ENCODE assay signal across 10 cellular contexts in the genomic region with DNA sequence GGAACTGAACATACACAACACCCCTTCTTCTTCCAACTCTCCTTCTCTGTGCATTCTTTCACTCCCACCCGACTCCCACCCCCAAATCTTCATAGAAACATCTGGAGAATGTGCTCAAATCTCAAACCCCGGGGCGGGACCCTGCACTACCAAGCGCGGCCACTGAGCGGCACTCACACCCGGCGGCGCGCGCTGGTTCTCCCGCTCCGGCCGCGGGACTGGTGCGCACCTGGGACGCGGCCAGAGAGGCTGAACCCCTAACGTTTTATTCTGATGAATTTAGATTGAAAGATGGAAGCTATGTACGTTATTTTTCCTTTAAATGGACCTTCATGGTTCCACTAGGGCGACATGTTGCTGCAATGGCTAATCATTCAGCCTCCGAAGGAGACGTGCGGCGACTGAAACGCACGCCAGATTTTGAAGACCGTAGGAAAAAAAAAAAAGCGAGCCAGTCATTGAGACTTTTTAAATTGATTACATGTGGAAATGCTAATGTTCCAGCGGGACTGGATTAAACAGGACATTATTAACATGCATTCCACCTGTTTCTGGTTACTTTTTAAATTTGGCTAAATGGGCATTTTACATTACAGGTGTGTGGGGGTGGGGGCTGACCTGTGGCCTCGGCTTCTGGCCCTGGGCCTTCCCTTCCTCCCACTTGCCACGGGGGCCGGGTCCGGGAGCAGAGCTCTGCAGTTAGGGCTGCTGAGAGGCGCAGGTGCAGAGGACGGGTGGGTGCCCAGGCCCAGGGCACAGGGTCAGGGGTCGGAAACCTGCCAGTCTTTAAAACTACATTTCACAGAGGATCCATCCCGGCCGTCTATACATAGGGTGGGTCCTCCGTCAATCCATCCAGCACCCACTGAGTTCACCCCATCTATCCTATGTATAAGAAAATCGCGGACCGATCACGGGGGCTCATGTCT.
A peak's percentile ranks its signal among the peaks of the same experiment; 100 is the strongest.
DNase-seq lines count a peak whose midpoint lies in the region; FAIRE-seq and TF ChIP-seq lines count a peak whose summit lies in the region.
"Had no signal": no experiment of that assay in that cellular context is flagged by ENCODE, and none has a peak within 500 bp of the region (broad histone marks: within the 10 kb centered on the region; RNA-seq: fewer than 3 reads in every experiment).

No MANE protein-coding gene starts in this region.

- no peak overlapping the region for H3K27ac ChIP-seq in dorsolateral prefrontal cortex

- H3K4me3 Mint-ChIP-seq in activated CD4-positive, alpha-beta T cell treated with anti-CD3 and anti-CD28 coated beads, Interleukin-2, amount 10 ng/mL, durations not matched to agents 24 days and 14 days = peak overlapping the region; percentile 61

- H3K4me1 Mint-ChIP-seq in activated CD4-positive, alpha-beta T cell treated with anti-CD3 and anti-CD28 coated beads, Interleukin-2, amount 10 ng/mL, durations not matched to agents 24 days and 14 days = peaks cover 17% of the 10 kb centered on the region

- peak; percentile 24 for DNase-seq in NCI-H748 (lab: John Stamatoyannopoulos, UW; ENCODE audit: unreplicated experiment)
- DNase-seq in NCI-H748 treated with DMSO at 0.1 percent for 48 hours (lab: John Stamatoyannopoulos, UW) = no peak
- peak; percentile 47 for DNase-seq in HTR-8/SVneo (ENCODE audit: insufficient read length, low spot score)
- peak; percentile 91 for DNase-seq in activated CD4-positive, alpha-beta T cell treated with anti-CD3 and anti-CD28 coated beads, Interleukin-2, amount 10 ng/mL, durations not matched to agents 24 days and 14 days
- peak in 4 of 10 donors; percentile 54 to 73 (median 65) for DNase-seq in dorsolateral prefrontal cortex
- DNase-seq in lung microvascular endothelial cell (ENCODE audit: low read depth in 2 of 2) = peak; percentile 41 to 55
- peak; percentile 23 to 29 for DNase-seq in stimulated activated CD8-positive, alpha-beta memory T cell treated with anti-CD3 and anti-CD28 coated beads, Interleukin-4, amount 100 ng/mL, for 1 hour (ENCODE audit: low read depth in 2 of 2, low spot score in 1 of 2)
- DNase-seq in RCC 7860 (ENCODE audit: low spot score) = no peak

- peak overlapping the region in 36 of 59 donors; percentile 8 to 63 (median 41) for H3K4me3 ChIP-seq in dorsolateral prefrontal cortex

- FAIRE-seq in HTR-8/SVneo (lab: Jason Lieb, UNC) = no peak
- no peak for FAIRE-seq in RCC 7860 (lab: Jason Lieb, UNC)
- FAIRE-seq: endometrium, G401.6 had no signal

- H3K36me3 Mint-ChIP-seq in activated CD4-positive, alpha-beta T cell treated with anti-CD3 and anti-CD28 coated beads, Interleukin-2, amount 10 ng/mL, durations not matched to agents 24 days and 14 days (ENCODE audit: low read depth) = no peaks in the 10 kb centered on the region

- peaks cover 5% of the 10 kb centered on the region for H3K27me3 Mint-ChIP-seq in activated CD4-positive, alpha-beta T cell treated with anti-CD3 and anti-CD28 coated beads, Interleukin-2, amount 10 ng/mL, durations not matched to agents 24 days and 14 days

- intact Hi-C loops in activated CD4-positive, alpha-beta T cell treated with anti-CD3 and anti-CD28 coated beads, Interleukin-2, amount 10 ng/mL, durations not matched to agents 24 days and 14 days (cut with micrococcal nuclease) = loop anchor here (1.0 kb wide), 1 partner anchor 154 kb away; no protein-coding TSS in a partner anchor
- intact Hi-C loops in dorsolateral prefrontal cortex (cut with DNase I) = loop anchor here (1.0 to 5.0 kb wide), 5 partner anchors 61 to 264 kb away; a partner anchor contains a TSS

- peak; percentile 52 to 89 (median 82) for TF ChIP-seq CTCF in dorsolateral prefrontal cortex (IDR thresholded peaks at IDR 0.05 in 54 of 56, conservative IDR thresholded peaks at IDR 0.05 in 2 of 56; ENCODE audit: low read depth in 1 of 56, partially characterized antibody in 56 of 56)

- peaks cover 7% of the 10 kb centered on the region for H3K9me3 Mint-ChIP-seq in activated CD4-positive, alpha-beta T cell treated with anti-CD3 and anti-CD28 coated beads, Interleukin-2, amount 10 ng/mL, durations not matched to agents 24 days and 14 days

- H3K27ac Mint-ChIP-seq in activated CD4-positive, alpha-beta T cell treated with anti-CD3 and anti-CD28 coated beads, Interleukin-2, amount 10 ng/mL, durations not matched to agents 24 days and 14 days = no peak overlapping the region

- peaks cover 0 to 10% (median 0%) of the 10 kb centered on the region in 45 donors for H3K27me3 ChIP-seq in dorsolateral prefrontal cortex

Comparison
In these comparisons a context has a peak if more than half of its experiments do, and no peak if none do; other contexts are left out.
1. DNase-seq: peak in NCI-H748 (single experiment), HTR-8/SVneo (single experiment), activated CD4-positive, alpha-beta T cell treated with anti-CD3 and anti-CD28 coated beads, Interleukin-2, amount 10 ng/mL, durations not matched to agents 24 days and 14 days (single experiment), lung microvascular endothelial cell (2 of 2) and stimulated activated CD8-positive, alpha-beta memory T cell treated with anti-CD3 and anti-CD28 coated beads, Interleukin-4, amount 100 ng/mL, for 1 hour (2 of 2); none in NCI-H748 treated with DMSO at 0.1 percent for 48 hours (single experiment) and RCC 7860 (single experiment).